In the genomic region with DNA sequence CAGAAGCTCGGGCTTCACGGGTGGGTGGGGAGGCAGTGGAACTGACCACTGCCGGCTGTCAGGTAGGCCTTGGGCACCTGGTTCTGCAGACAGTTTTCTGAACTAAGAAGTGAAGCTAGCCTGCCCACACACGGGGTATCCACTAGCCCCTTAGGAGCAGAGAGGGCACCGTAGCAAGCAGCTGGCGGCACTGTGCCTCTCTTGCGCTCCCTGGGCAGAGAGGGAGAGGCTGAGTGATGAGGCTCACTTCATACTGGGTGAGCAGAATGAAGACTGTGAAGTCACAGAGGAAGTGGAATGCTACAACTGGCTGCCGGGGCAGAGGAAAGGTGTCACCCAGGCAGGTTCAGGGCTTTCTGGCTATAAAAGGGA, we compare ENCODE assay signal across 9 cellular contexts. TPM values are rescaled to one million over a fixed set of nuclear protein-coding genes. Genes with fewer than 3 reads are reported as not detected.
DNase-seq lines count a peak whose midpoint lies in the region; ATAC-seq and TF ChIP-seq lines count a peak whose summit lies in the region.
"Had no signal": no experiment of that assay in that cellular context is flagged by ENCODE, and none has a peak within 500 bp of the region (broad histone marks: within the 10 kb centered on the region; RNA-seq: fewer than 3 reads in every experiment).

No MANE protein-coding gene starts in this region.

- peak overlapping the region; percentile 86 for H3K4me3 Mint-ChIP-seq in activated CD8-positive, alpha-beta memory T cell treated with anti-CD3 and anti-CD28 coated beads, Interleukin-2, amount 10 ng/mL, durations not matched to agents 7 days and 5 days

- H3K9me3 ChIP-seq in right atrium auricular region, result no peaks in the 10 kb centered on the region

- H3K4me1 ChIP-seq in right atrium auricular region, result peaks cover 0 to 28% of the 10 kb centered on the region in 2 donors

- peaks cover 73% of the 10 kb centered on the region for H3K4me1 Mint-ChIP-seq in activated CD8-positive, alpha-beta memory T cell treated with anti-CD3 and anti-CD28 coated beads, Interleukin-2, amount 10 ng/mL, durations not matched to agents 7 days and 5 days

- no peak for TF ChIP-seq CTCF in right atrium auricular region (IDR thresholded peaks at IDR 0.05)

- H3K36me3 ChIP-seq in right atrium auricular region, result no peaks in the 10 kb centered on the region

- CTCF ChIA-PET in activated CD8-positive, alpha-beta memory T cell treated with anti-CD3 and anti-CD28 coated beads, Interleukin-2, amount 10 ng/mL, durations not matched to agents 7 days and 5 days (lab: Charles Lee), result interaction anchor here (1.5 to 3.2 kb wide), 5 partner anchors 8 to 228 kb away, joined by 5 to 15 read pairs (median 9); partner anchors contain the start of gene NCAPH

- no peaks in the 10 kb centered on the region for H3K27me3 Mint-ChIP-seq in activated CD8-positive, alpha-beta memory T cell treated with anti-CD3 and anti-CD28 coated beads, Interleukin-2, amount 10 ng/mL, durations not matched to agents 7 days and 5 days

- H3K4me3 ChIP-seq in right atrium auricular region, result peak overlapping the region; percentile 45 to 62

- peaks cover 40% of the 10 kb centered on the region for H3K36me3 Mint-ChIP-seq in activated CD8-positive, alpha-beta memory T cell treated with anti-CD3 and anti-CD28 coated beads, Interleukin-2, amount 10 ng/mL, durations not matched to agents 7 days and 5 days

- DNase-seq in activated T-cell treated with anti-CD3 and anti-CD28 coated beads for 1 hour (ENCODE audit: low read depth) (peak; percentile 37), activated T-cell treated with anti-CD3 and anti-CD28 coated beads for 4 hours (no peak), right atrium auricular region (ENCODE audit: low spot score) (no peak), middle frontal gyrus (ENCODE audit: extremely low spot score, low spot score) (no peak)
- peak; percentile 77 for DNase-seq in activated CD8-positive, alpha-beta memory T cell treated with anti-CD3 and anti-CD28 coated beads, Interleukin-2, amount 10 ng/mL, durations not matched to agents 7 days and 5 days
- DNase-seq in stimulated activated CD8-positive, alpha-beta memory T cell treated with anti-CD3 and anti-CD28 coated beads, Interleukin-4, amount 100 ng/mL, for 48 hours, result peak; percentile 60

- peak overlapping the region; percentile 89 for H3K27ac Mint-ChIP-seq in activated CD8-positive, alpha-beta memory T cell treated with anti-CD3 and anti-CD28 coated beads, Interleukin-2, amount 10 ng/mL, durations not matched to agents 7 days and 5 days

- no peaks in the 10 kb centered on the region for H3K9me3 Mint-ChIP-seq in activated CD8-positive, alpha-beta memory T cell treated with anti-CD3 and anti-CD28 coated beads, Interleukin-2, amount 10 ng/mL, durations not matched to agents 7 days and 5 days (ENCODE audit: low read depth)

- H3K27ac ChIP-seq in right atrium auricular region, result peak overlapping the region; percentile 34 to 64
- H3K27ac ChIP-seq: C4-2B had no signal

- H3K27me3 ChIP-seq in right atrium auricular region, result no peaks in the 10 kb centered on the region

- peak; percentile 50 for ATAC-seq in activated CD8-positive, alpha-beta memory T cell treated with anti-CD3 and anti-CD28 coated beads, Interleukin-2, amount 10 ng/mL, durations not matched to agents 7 days and 5 days
- ATAC-seq in HG02678 (IDR thresholded peaks at IDR 0.05; ENCODE audit: unreplicated experiment), result no peak
- ATAC-seq in HG03097 (IDR thresholded peaks at IDR 0.05; ENCODE audit: low FRiP score, unreplicated experiment), result no peak

RNA-seq across cellular contexts. Expression of gene ITPRIPL1, which starts 0.8 kb away (rescaled TPM):
- 10 to 100 TPM; 53.2 to 56.9 TPM for total RNA-seq in activated CD8-positive, alpha-beta memory T cell treated with anti-CD3 and anti-CD28 coated beads, Interleukin-2, amount 10 ng/mL, durations not matched to agents 7 days and 5 days
- total RNA-seq in right atrium auricular region, result 1 to 10 TPM in 1 of 2 donors, under 1 TPM in 1; 0.44 to 1.5 TPM

RNA-seq across cellular contexts. Expression of gene NCAPH, which starts 9.7 kb away (rescaled TPM):
- 100 to 1,000 TPM; 115 to 117 TPM for total RNA-seq in activated CD8-positive, alpha-beta memory T cell treated with anti-CD3 and anti-CD28 coated beads, Interleukin-2, amount 10 ng/mL, durations not matched to agents 7 days and 5 days
- under 1 TPM; 0.12 to 0.52 TPM for total RNA-seq in right atrium auricular region

RNA-seq across cellular contexts. Expression of gene SNRNP200, which starts 20.5 kb away (rescaled TPM):
- total RNA-seq in activated CD8-positive, alpha-beta memory T cell treated with anti-CD3 and anti-CD28 coated beads, Interleukin-2, amount 10 ng/mL, durations not matched to agents 7 days and 5 days, result 100 to 1,000 TPM; 170 to 182 TPM
- total RNA-seq in right atrium auricular region, result 10 to 100 TPM; 42.2 to 68.8 TPM

RNA-seq across cellular contexts. Expression of gene CIAO1, which starts 59.8 kb away (rescaled TPM):
- total RNA-seq in activated CD8-positive, alpha-beta memory T cell treated with anti-CD3 and anti-CD28 coated beads, Interleukin-2, amount 10 ng/mL, durations not matched to agents 7 days and 5 days, result 10 to 100 TPM; 67.0 to 76.8 TPM
- 10 to 100 TPM; 77.0 to 79.7 TPM for total RNA-seq in right atrium auricular region

Comparison
In these comparisons a context has a peak if more than half of its experiments do, and no peak if none do; other contexts are left out.
1. DNase-seq: peak in activated T-cell treated with anti-CD3 and anti-CD28 coated beads for 1 hour (single experiment), activated CD8-positive, alpha-beta memory T cell treated with anti-CD3 and anti-CD28 coated beads, Interleukin-2, amount 10 ng/mL, durations not matched to agents 7 days and 5 days (single experiment) and stimulated activated CD8-positive, alpha-beta memory T cell treated with anti-CD3 and anti-CD28 coated beads, Interleukin-4, amount 100 ng/mL, for 48 hours (single experiment); none in activated T-cell treated with anti-CD3 and anti-CD28 coated beads for 4 hours (single experiment), right atrium auricular region (single experiment) and middle frontal gyrus (single experiment).
2. RNA of gene ITPRIPL1, which starts 0.8 kb away (total RNA-seq): 53.2 to 56.9 TPM in activated CD8-positive, alpha-beta memory T cell treated with anti-CD3 and anti-CD28 coated beads, Interleukin-2, amount 10 ng/mL, durations not matched to agents 7 days and 5 days; 0.44 to 1.5 TPM in right atrium auricular region; every median in the first group is over 10 times any median in the second.
3. RNA of gene NCAPH, which starts 9.7 kb away (total RNA-seq): 115 to 117 TPM in activated CD8-positive, alpha-beta memory T cell treated with anti-CD3 and anti-CD28 coated beads, Interleukin-2, amount 10 ng/mL, durations not matched to agents 7 days and 5 days; 0.12 to 0.52 TPM in right atrium auricular region; every median in the first group is over 10 times any median in the second.